In the genomic region with DNA sequence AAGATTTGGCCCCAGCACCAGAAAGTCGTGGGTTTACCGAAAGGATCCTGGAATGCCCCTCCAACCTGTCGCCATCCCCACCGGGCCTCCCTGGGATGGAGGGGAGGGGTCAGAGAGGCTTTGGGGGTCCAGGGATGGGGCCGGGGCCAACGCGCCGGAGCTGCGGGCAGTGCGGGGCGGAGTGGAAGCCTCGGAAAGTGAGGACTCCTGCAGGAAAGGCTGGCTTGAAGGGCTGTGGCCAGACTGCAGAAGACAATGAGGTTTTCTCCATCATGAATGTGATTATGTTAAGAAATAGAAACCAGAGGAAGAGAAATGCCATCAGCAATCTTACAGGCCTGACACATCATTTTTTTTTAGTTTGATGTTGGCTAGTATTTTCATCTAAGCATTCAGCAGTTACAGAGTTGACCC, we compare ENCODE assay signal across 1 cellular context.
A peak's percentile ranks its signal among the peaks of the same experiment; 100 is the strongest.
TF ChIP-seq lines count a peak whose summit lies in the region.

No MANE protein-coding gene starts in this region.

TF ChIP-seq in HepG2, 621 proteins besides CTCF, POLR2A, EP300 and RAD21 (continued from another document):
- TF ChIP-seq, protein P1, sequence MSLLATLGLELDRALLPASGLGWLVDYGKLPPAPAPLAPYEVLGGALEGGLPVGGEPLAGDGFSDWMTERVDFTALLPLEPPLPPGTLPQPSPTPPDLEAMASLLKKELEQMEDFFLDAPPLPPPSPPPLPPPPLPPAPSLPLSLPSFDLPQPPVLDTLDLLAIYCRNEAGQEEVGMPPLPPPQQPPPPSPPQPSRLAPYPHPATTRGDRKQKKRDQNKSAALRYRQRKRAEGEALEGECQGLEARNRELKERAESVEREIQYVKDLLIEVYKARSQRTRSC (CRISPR knock-in tag; IDR thresholded peaks at IDR 0.05; ENCODE audit: low read depth): no peak
- TF ChIP-seq ZNF775 (CRISPR knock-in tag; IDR thresholded peaks at IDR 0.05; ENCODE audit: borderline replicate concordance) (no peak), MAFG (CRISPR knock-in tag; IDR thresholded peaks at IDR 0.05) (no peak), NCOA1 (CRISPR knock-in tag; IDR thresholded peaks at IDR 0.05) (no peak), KLF16 (CRISPR knock-in tag; IDR thresholded peaks at IDR 0.05) (0 out of 4 replicates have a peak, but pooled peaks of 1 of the 2 experiments have one; percentile 35), KMT2A (CRISPR knock-in tag; IDR thresholded peaks at IDR 0.05) (peak; percentile 27; the same call in 1 of the 2 replicates), ATAD3A (CRISPR knock-in tag; IDR thresholded peaks at IDR 0.05) (no peak), ATF7-NPFF (CRISPR knock-in tag; IDR thresholded peaks at IDR 0.05; ENCODE audit: low read depth) (no peak), POGZ (CRISPR knock-in tag; IDR thresholded peaks at IDR 0.05) (no peak), ZNF850 (CRISPR knock-in tag; conservative IDR thresholded peaks at IDR 0.05) (0 out of 2 replicates have a peak, but pooled peaks have one; percentile 12), TBX2 (CRISPR knock-in tag; IDR thresholded peaks at IDR 0.05; ENCODE audit: borderline replicate concordance) (peak; percentile 19; the same call in 1 of the 2 replicates), KDM5A (IDR thresholded peaks at IDR 0.05; ENCODE audit: borderline replicate concordance, low read length) (no peak), SP1 (IDR thresholded peaks at IDR 0.05) (no peak), SP1 (CRISPR knock-in tag; IDR thresholded peaks at IDR 0.05) (0 out of 2 replicates have a peak, but pooled peaks have one; percentile 8)
- TF ChIP-seq, protein P2, sequence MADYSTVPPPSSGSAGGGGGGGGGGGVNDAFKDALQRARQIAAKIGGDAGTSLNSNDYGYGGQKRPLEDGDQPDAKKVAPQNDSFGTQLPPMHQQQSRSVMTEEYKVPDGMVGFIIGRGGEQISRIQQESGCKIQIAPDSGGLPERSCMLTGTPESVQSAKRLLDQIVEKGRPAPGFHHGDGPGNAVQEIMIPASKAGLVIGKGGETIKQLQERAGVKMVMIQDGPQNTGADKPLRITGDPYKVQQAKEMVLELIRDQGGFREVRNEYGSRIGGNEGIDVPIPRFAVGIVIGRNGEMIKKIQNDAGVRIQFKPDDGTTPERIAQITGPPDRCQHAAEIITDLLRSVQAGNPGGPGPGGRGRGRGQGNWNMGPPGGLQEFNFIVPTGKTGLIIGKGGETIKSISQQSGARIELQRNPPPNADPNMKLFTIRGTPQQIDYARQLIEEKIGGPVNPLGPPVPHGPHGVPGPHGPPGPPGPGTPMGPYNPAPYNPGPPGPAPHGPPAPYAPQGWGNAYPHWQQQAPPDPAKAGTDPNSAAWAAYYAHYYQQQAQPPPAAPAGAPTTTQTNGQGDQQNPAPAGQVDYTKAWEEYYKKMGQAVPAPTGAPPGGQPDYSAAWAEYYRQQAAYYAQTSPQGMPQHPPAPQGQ (CRISPR knock-in tag; IDR thresholded peaks at IDR 0.05; ENCODE audit: borderline replicate concordance): no peak
- TF ChIP-seq, protein P3, sequence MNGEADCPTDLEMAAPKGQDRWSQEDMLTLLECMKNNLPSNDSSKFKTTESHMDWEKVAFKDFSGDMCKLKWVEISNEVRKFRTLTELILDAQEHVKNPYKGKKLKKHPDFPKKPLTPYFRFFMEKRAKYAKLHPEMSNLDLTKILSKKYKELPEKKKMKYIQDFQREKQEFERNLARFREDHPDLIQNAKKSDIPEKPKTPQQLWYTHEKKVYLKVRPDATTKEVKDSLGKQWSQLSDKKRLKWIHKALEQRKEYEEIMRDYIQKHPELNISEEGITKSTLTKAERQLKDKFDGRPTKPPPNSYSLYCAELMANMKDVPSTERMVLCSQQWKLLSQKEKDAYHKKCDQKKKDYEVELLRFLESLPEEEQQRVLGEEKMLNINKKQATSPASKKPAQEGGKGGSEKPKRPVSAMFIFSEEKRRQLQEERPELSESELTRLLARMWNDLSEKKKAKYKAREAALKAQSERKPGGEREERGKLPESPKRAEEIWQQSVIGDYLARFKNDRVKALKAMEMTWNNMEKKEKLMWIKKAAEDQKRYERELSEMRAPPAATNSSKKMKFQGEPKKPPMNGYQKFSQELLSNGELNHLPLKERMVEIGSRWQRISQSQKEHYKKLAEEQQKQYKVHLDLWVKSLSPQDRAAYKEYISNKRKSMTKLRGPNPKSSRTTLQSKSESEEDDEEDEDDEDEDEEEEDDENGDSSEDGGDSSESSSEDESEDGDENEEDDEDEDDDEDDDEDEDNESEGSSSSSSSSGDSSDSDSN (CRISPR knock-in tag; IDR thresholded peaks at IDR 0.05): peak; percentile 59; the same call in 1 of the 2 replicates
- TF ChIP-seq, protein P4, sequence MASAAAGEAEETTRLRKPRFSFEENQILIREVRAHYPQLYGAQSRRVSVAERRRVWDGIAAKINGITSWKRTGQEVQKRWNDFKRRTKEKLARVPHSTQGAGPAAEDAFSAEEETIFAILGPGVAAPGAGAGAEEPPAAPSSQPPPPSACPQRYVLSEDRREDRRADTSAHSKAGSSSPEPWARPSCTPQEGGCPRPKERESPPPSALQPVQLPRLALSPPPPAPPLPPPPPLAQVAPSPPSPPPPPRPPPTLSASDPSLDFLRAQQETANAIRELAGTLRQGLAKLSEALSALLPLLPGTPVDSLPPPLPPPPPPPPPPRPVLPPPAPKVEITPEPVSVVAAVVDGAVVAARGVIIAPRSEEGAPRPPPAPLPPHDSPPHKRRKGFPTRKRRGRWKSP (CRISPR knock-in tag; IDR thresholded peaks at IDR 0.05): peak; percentile 44; the same call in 1 of the 2 replicates
- TF ChIP-seq, protein P5, sequence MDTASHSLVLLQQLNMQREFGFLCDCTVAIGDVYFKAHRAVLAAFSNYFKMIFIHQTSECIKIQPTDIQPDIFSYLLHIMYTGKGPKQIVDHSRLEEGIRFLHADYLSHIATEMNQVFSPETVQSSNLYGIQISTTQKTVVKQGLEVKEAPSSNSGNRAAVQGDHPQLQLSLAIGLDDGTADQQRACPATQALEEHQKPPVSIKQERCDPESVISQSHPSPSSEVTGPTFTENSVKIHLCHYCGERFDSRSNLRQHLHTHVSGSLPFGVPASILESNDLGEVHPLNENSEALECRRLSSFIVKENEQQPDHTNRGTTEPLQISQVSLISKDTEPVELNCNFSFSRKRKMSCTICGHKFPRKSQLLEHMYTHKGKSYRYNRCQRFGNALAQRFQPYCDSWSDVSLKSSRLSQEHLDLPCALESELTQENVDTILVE (CRISPR knock-in tag; IDR thresholded peaks at IDR 0.05): no peak
- TF ChIP-seq, protein P6, sequence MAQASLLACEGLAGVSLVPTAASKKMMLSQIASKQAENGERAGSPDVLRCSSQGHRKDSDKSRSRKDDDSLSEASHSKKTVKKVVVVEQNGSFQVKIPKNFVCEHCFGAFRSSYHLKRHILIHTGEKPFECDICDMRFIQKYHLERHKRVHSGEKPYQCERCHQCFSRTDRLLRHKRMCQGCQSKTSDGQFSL (CRISPR knock-in tag; IDR thresholded peaks at IDR 0.05): 0 out of 2 replicates have a peak, but pooled peaks have one; percentile 8
- TF ChIP-seq, protein P7, sequence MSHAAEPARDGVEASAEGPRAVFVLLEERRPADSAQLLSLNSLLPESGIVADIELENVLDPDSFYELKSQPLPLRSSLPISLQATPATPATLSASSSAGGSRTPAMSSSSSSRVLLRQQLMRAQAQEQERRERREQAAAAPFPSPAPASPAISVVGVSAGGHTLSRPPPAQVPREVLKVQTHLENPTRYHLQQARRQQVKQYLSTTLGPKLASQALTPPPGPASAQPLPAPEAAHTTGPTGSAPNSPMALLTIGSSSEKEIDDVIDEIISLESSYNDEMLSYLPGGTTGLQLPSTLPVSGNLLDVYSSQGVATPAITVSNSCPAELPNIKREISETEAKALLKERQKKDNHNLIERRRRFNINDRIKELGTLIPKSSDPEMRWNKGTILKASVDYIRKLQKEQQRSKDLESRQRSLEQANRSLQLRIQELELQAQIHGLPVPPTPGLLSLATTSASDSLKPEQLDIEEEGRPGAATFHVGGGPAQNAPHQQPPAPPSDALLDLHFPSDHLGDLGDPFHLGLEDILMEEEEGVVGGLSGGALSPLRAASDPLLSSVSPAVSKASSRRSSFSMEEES (CRISPR knock-in tag; IDR thresholded peaks at IDR 0.05): 0 out of 2 replicates have a peak, but pooled peaks have one; percentile 5
- TF ChIP-seq, protein P8, sequence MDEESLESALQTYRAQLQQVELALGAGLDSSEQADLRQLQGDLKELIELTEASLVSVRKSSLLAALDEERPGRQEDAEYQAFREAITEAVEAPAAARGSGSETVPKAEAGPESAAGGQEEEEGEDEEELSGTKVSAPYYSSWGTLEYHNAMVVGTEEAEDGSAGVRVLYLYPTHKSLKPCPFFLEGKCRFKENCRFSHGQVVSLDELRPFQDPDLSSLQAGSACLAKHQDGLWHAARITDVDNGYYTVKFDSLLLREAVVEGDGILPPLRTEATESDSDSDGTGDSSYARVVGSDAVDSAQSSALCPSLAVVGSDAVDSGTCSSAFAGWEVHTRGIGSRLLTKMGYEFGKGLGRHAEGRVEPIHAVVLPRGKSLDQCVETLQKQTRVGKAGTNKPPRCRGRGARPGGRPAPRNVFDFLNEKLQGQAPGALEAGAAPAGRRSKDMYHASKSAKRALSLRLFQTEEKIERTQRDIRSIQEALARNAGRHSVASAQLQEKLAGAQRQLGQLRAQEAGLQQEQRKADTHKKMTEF (CRISPR knock-in tag; IDR thresholded peaks at IDR 0.05): peak; percentile 7; the same call in 1 of the 2 replicates
- TF ChIP-seq, protein P9, sequence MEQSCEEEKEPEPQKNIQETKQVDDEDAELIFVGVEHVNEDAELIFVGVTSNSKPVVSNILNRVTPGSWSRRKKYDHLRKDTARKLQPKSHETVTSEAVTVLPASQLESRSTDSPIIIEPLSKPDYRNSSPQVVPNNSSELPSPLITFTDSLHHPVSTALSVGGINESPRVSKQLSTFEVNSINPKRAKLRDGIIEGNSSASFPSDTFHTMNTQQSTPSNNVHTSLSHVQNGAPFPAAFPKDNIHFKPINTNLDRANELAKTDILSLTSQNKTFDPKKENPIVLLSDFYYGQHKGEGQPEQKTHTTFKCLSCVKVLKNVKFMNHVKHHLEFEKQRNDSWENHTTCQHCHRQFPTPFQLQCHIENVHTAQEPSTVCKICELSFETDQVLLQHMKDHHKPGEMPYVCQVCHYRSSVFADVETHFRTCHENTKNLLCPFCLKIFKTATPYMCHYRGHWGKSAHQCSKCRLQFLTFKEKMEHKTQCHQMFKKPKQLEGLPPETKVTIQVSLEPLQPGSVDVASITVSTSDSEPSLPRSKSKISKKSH (CRISPR knock-in tag; IDR thresholded peaks at IDR 0.05; ENCODE audit: borderline replicate concordance): 0 out of 2 replicates have a peak, but pooled peaks have one; percentile 1
- TF ChIP-seq, protein P10, sequence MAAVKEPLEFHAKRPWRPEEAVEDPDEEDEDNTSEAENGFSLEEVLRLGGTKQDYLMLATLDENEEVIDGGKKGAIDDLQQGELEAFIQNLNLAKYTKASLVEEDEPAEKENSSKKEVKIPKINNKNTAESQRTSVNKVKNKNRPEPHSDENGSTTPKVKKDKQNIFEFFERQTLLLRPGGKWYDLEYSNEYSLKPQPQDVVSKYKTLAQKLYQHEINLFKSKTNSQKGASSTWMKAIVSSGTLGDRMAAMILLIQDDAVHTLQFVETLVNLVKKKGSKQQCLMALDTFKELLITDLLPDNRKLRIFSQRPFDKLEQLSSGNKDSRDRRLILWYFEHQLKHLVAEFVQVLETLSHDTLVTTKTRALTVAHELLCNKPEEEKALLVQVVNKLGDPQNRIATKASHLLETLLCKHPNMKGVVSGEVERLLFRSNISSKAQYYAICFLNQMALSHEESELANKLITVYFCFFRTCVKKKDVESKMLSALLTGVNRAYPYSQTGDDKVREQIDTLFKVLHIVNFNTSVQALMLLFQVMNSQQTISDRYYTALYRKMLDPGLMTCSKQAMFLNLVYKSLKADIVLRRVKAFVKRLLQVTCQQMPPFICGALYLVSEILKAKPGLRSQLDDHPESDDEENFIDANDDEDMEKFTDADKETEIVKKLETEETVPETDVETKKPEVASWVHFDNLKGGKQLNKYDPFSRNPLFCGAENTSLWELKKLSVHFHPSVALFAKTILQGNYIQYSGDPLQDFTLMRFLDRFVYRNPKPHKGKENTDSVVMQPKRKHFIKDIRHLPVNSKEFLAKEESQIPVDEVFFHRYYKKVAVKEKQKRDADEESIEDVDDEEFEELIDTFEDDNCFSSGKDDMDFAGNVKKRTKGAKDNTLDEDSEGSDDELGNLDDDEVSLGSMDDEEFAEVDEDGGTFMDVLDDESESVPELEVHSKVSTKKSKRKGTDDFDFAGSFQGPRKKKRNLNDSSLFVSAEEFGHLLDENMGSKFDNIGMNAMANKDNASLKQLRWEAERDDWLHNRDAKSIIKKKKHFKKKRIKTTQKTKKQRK (IDR thresholded peaks at IDR 0.05; ENCODE audit: low read length): no peak
